Comparison of ENCODE assay signal across 8 cellular contexts in genomic region chr1:22275626-22276395, GRCh38.
A peak's percentile ranks its signal among the peaks of the same experiment; 100 is the strongest.
DNase-seq lines count a peak whose midpoint lies in the region; ATAC-seq and TF ChIP-seq lines count a peak whose summit lies in the region.

No MANE protein-coding gene starts in this region.

- POLR2A ChIA-PET in activated CD8-positive, alpha-beta T cell treated with anti-CD3 and anti-CD28 coated beads for 36 hours (lab: Charles Lee): no interaction called here

- H3K4me1 ChIP-seq in esophagus squamous epithelium: peaks cover 4 to 32% (median 5%) of the 10 kb centered on the region in 3 donors

- no peak for DNase-seq in Right ventricle myocardium inferior (ENCODE audit: missing footprints)
- no peak for DNase-seq in cardiac septum (ENCODE audit: low spot score)
- DNase-seq in NCI-H446 treated with DMSO at 0.1 percent for 48 hours (lab: John Stamatoyannopoulos, UW): peak; percentile 11
- peak; percentile 67 for DNase-seq in activated CD8-positive, alpha-beta T cell treated with anti-CD3 and anti-CD28 coated beads for 36 hours
- no peak for DNase-seq in esophagus squamous epithelium (lab: John Stamatoyannopoulos, UW)
- peak; percentile 29 for DNase-seq in natural killer cell
- no peak for DNase-seq in type B pancreatic cell (ENCODE audit: extremely low spot score, unreplicated experiment)

- peaks cover 1% of the 10 kb centered on the region for H3K9me3 Mint-ChIP-seq in activated CD8-positive, alpha-beta T cell treated with anti-CD3 and anti-CD28 coated beads for 36 hours
- H3K9me3 Mint-ChIP-seq in natural killer cell: peaks cover 0 to 4% of the 10 kb centered on the region in 2 donors
- H3K9me3 Mint-ChIP-seq in type B pancreatic cell: no peaks in the 10 kb centered on the region

- H3K27me3 Mint-ChIP-seq in activated CD8-positive, alpha-beta T cell treated with anti-CD3 and anti-CD28 coated beads for 36 hours: peaks cover 9% of the 10 kb centered on the region
- peaks cover 9 to 10% of the 10 kb centered on the region in 2 donors for H3K27me3 Mint-ChIP-seq in natural killer cell (ENCODE audit: low read depth in 2 of 2)
- H3K27me3 Mint-ChIP-seq in type B pancreatic cell: no peaks in the 10 kb centered on the region

- no peak overlapping the region for H3K4me3 Mint-ChIP-seq in activated CD8-positive, alpha-beta T cell treated with anti-CD3 and anti-CD28 coated beads for 36 hours
- H3K4me3 Mint-ChIP-seq in natural killer cell (no peak overlapping the region), type B pancreatic cell (no peak overlapping the region)

- no peak overlapping the region for H3K4me3 ChIP-seq in esophagus squamous epithelium

- 10 to 30% methylated on average over 5 to 6 of the region's 16 CpGs for WGBS in esophagus squamous epithelium, 2 donors

- no peaks in the 10 kb centered on the region for H3K36me3 ChIP-seq in esophagus squamous epithelium

- peak; percentile 60 for ATAC-seq in Right ventricle myocardium inferior
- ATAC-seq in activated CD8-positive, alpha-beta T cell treated with anti-CD3 and anti-CD28 coated beads for 36 hours: peak; percentile 85
- ATAC-seq in natural killer cell: peak in 2 of 3 donors; percentile 58 to 78
- no peak for ATAC-seq in HG03442 (IDR thresholded peaks at IDR 0.05; ENCODE audit: unreplicated experiment)

- H3K27me3 ChIP-seq in esophagus squamous epithelium: peaks cover 0 to 11% (median 0%) of the 10 kb centered on the region in 4 donors

- H3K36me3 Mint-ChIP-seq in activated CD8-positive, alpha-beta T cell treated with anti-CD3 and anti-CD28 coated beads for 36 hours (ENCODE audit: low read depth): no peaks in the 10 kb centered on the region
- no peaks in the 10 kb centered on the region for H3K36me3 Mint-ChIP-seq in natural killer cell
- no peaks in the 10 kb centered on the region for H3K36me3 Mint-ChIP-seq in type B pancreatic cell

- intact Hi-C loops in Right ventricle myocardium inferior (cut with DNase I) (loop anchor here (5.0 kb wide), 1 partner anchor 169 kb away; no protein-coding TSS in a partner anchor), cardiac septum (cut with DNase I) (loop anchor here (10.0 kb wide), 3 partner anchors 141 to 241 kb away; no protein-coding TSS in a partner anchor), esophagus squamous epithelium (cut with DNase I) (loop anchor here (10.0 kb wide), 1 partner anchor 151 kb away; no protein-coding TSS in a partner anchor), natural killer cell (cut with micrococcal nuclease) (no loop called here)
- intact Hi-C loops in activated CD8-positive, alpha-beta T cell treated with anti-CD3 and anti-CD28 coated beads for 36 hours (cut with micrococcal nuclease): loop anchor here (10.0 kb wide), 1 partner anchor 141 kb away; no protein-coding TSS in a partner anchor

- peak; percentile 83 for TF ChIP-seq CTCF in activated CD8-positive, alpha-beta T cell treated with anti-CD3 and anti-CD28 coated beads for 36 hours (IDR thresholded peaks at IDR 0.05)
- TF ChIP-seq CTCF in esophagus squamous epithelium (IDR thresholded peaks at IDR 0.05) (peak; percentile 38 to 83 (median 76)), natural killer cell (IDR thresholded peaks at IDR 0.05) (peak; percentile 52), type B pancreatic cell (conservative IDR thresholded peaks at IDR 0.05) (peak; percentile 88)

- no peak for TF ChIP-seq POLR2A in esophagus squamous epithelium (IDR thresholded peaks at IDR 0.05)

- H3K4me1 Mint-ChIP-seq in activated CD8-positive, alpha-beta T cell treated with anti-CD3 and anti-CD28 coated beads for 36 hours (ENCODE audit: low read depth): no peaks in the 10 kb centered on the region
- no peaks in the 10 kb centered on the region for H3K4me1 Mint-ChIP-seq in natural killer cell
- H3K4me1 Mint-ChIP-seq in type B pancreatic cell (ENCODE audit: unreplicated experiment): peaks cover 12% of the 10 kb centered on the region

- no peak overlapping the region for H3K27ac Mint-ChIP-seq in activated CD8-positive, alpha-beta T cell treated with anti-CD3 and anti-CD28 coated beads for 36 hours
- no peak overlapping the region for H3K27ac Mint-ChIP-seq in natural killer cell
- H3K27ac Mint-ChIP-seq in type B pancreatic cell: peak overlapping the region; percentile 93

- no peaks in the 10 kb centered on the region for H3K9me3 ChIP-seq in esophagus squamous epithelium

- CTCF ChIA-PET in activated CD8-positive, alpha-beta T cell treated with anti-CD3 and anti-CD28 coated beads for 36 hours (lab: Charles Lee): interaction anchor here (0.6 to 1.7 kb wide), 7 partner anchors 14 to 145 kb away, joined by 3 to 6 read pairs (median 4); no protein-coding TSS in a partner anchor

- H3K27ac ChIP-seq in esophagus squamous epithelium: no peak overlapping the region

Comparison
In these comparisons a context has a peak if more than half of its experiments do, and no peak if none do; other contexts are left out.
1. DNase-seq: peak in NCI-H446 treated with DMSO at 0.1 percent for 48 hours (single experiment), activated CD8-positive, alpha-beta T cell treated with anti-CD3 and anti-CD28 coated beads for 36 hours (single experiment) and natural killer cell (single experiment); none in Right ventricle myocardium inferior (single experiment), cardiac septum (single experiment), esophagus squamous epithelium (single experiment) and type B pancreatic cell (single experiment).
2. Peak in every context shown above with its lines, with median percentiles within 50 percentile points of each other: CTCF ChIP-seq.